ENCODE assay signal across 23 cellular contexts in the genomic region with DNA sequence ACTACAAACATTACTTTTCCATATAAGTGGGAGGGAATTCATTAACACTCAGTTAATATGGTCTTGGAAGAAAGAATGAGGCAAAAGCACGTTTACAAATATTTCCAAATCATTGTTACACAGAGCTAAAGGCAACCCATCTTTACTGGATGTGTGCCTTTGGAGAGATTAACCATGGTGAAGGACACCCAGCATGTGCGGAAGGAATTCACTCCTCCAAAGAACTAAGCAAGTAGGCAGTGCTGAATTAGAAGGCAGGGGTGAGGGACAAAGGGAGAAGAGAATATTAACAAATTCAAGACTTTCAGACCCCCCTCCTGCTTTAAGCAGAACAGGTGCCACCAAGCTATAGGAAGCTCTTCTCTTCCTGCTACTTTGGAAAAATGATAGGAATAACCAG. TPM values are rescaled to one million over a fixed set of nuclear protein-coding genes. Genes with fewer than 3 reads are reported as not detected.
"Had no signal": no experiment of that assay in that cellular context is flagged by ENCODE, and none has a peak within 500 bp of the region (broad histone marks: within the 10 kb centered on the region; RNA-seq: fewer than 3 reads in every experiment).

No MANE protein-coding gene starts in this region.

- H3K36me3 ChIP-seq: heart right ventricle, tibial nerve, upper lobe of right lung had no signal

- H3K4me3 ChIP-seq: coronary artery, heart right ventricle, mucosa of descending colon, smooth muscle cell, tibial nerve, upper lobe of right lung had no signal

- H3K4me1 ChIP-seq: heart right ventricle, tibial nerve, upper lobe of right lung had no signal

- H3K4me2 ChIP-seq: smooth muscle cell had no signal

- H3K9me3 Mint-ChIP-seq: neural crest cell; stimulated activated naive CD8-positive, alpha-beta T cell treated with anti-CD3 and anti-CD28 coated beads, Interleukin-15, Interleukin-2, amounts not matched to agents 100 ng/mL and 50 ng/mL, for 24 hours had no signal

- DNase-seq: effector CD8-positive, alpha-beta T cell; foreskin melanocyte; heart right ventricle; hypothalamus; islet precursor cell; mammary epithelial cell; mucosa of descending colon; natural killer cell; right cardiac atrium; stimulated activated CD4-positive, alpha-beta T cell treated with anti-CD3 and anti-CD28 coated beads, Interleukin-2, amount 100 ng/mL, for 48 hours; stimulated activated CD8-positive, alpha-beta memory T cell treated with anti-CD3 and anti-CD28 coated beads, Interleukin-4, amount 100 ng/mL, for 48 hours; upper lobe of right lung had no signal

- H3K27ac ChIP-seq: coronary artery, heart right ventricle, tibial nerve, upper lobe of right lung had no signal

- H3K36me3 Mint-ChIP-seq: natural killer cell; stimulated activated effector memory CD8-positive, alpha-beta T cell treated with anti-CD3 and anti-CD28 coated beads, Interleukin-12 subunit alpha, Interleukin-12 subunit beta, amount 100 ng/mL, for 72 hours had no signal

- H3K4me1 Mint-ChIP-seq: natural killer cell; stimulated activated effector memory CD8-positive, alpha-beta T cell treated with anti-CD3 and anti-CD28 coated beads, Interleukin-12 subunit alpha, Interleukin-12 subunit beta, amount 100 ng/mL, for 72 hours had no signal

- H3K27me3 ChIP-seq: tibial nerve, upper lobe of right lung had no signal

- H3K27ac Mint-ChIP-seq: natural killer cell; stimulated activated effector memory CD8-positive, alpha-beta T cell treated with anti-CD3 and anti-CD28 coated beads, Interleukin-12 subunit alpha, Interleukin-12 subunit beta, amount 100 ng/mL, for 72 hours; stimulated activated naive CD8-positive, alpha-beta T cell treated with anti-CD3 and anti-CD28 coated beads, Interleukin-15, Interleukin-2, amounts not matched to agents 100 ng/mL and 50 ng/mL, for 24 hours had no signal

- ATAC-seq: heart right ventricle; left lobe of liver; mucosa of descending colon; natural killer cell; right cardiac atrium; stimulated activated effector memory CD8-positive, alpha-beta T cell treated with anti-CD3 and anti-CD28 coated beads, Interleukin-12 subunit alpha, Interleukin-12 subunit beta, amount 100 ng/mL, for 72 hours; upper lobe of right lung had no signal

- H3K4me3 Mint-ChIP-seq: natural killer cell; neural crest cell; stimulated activated effector memory CD8-positive, alpha-beta T cell treated with anti-CD3 and anti-CD28 coated beads, Interleukin-12 subunit alpha, Interleukin-12 subunit beta, amount 100 ng/mL, for 72 hours; stimulated activated naive CD8-positive, alpha-beta T cell treated with anti-CD3 and anti-CD28 coated beads, Interleukin-15, Interleukin-2, amounts not matched to agents 100 ng/mL and 50 ng/mL, for 24 hours had no signal

- H3K9me3 ChIP-seq: heart right ventricle, mucosa of descending colon, tibial nerve, upper lobe of right lung had no signal

RNA-seq across cellular contexts. Expression of gene ARPP21, which starts 10.1 kb away (rescaled TPM):
- total RNA-seq: dermis microvascular lymphatic vessel endothelial cell, glomerular endothelial cell, heart right ventricle, lower leg skin, mammary epithelial cell, natural killer cell, posterior vena cava, smooth muscle cell, tibial nerve, upper lobe of right lung had no signal
- polyA plus RNA-seq: mammary epithelial cell, smooth muscle cell had no signal
